In genomic region chr20:25507385-25508082, GRCh38 we compare ENCODE assay signal across 23 cellular contexts.
DNase-seq lines count a peak whose midpoint lies in the region; ATAC-seq and TF ChIP-seq lines count a peak whose summit lies in the region.
"Had no signal": no experiment of that assay in that cellular context is flagged by ENCODE, and none has a peak within 500 bp of the region (broad histone marks: within the 10 kb centered on the region; RNA-seq: fewer than 3 reads in every experiment).

No MANE protein-coding gene starts in this region.

- TF ChIP-seq CTCF in HFFc6 (IDR thresholded peaks at IDR 0.05) = no peak
- peak in 1 of 7 experiments; percentile 5 for TF ChIP-seq CTCF in body of pancreas (IDR thresholded peaks at IDR 0.05)
- peak; percentile 11 for TF ChIP-seq CTCF in liver (IDR thresholded peaks at IDR 0.05; ENCODE audit: low read depth, low read length, missing input control)
- no peak for TF ChIP-seq CTCF in psoas muscle (IDR thresholded peaks at IDR 0.05)

- DNase-seq in HFFc6 = no peak
- no peak for DNase-seq in body of pancreas
- peak; percentile 13 for DNase-seq in sciatic nerve (ENCODE audit: low spot score)
- no peak for DNase-seq in stimulated activated naive CD8-positive, alpha-beta T cell treated with anti-CD3 and anti-CD28 coated beads, Interleukin-15, Interleukin-2, amounts not matched to agents 100 U/mL and 50 U/mL, for 24 hours
- DNase-seq in psoas muscle = no peak
- no peak for DNase-seq in naive thymus-derived CD8-positive, alpha-beta T cell
- DNase-seq in stimulated activated CD4-positive, alpha-beta T cell treated with anti-CD3 and anti-CD28 coated beads, Interleukin-12 subunit alpha, Interleukin-12 subunit beta, amount 100 ng/mL, for 4 hours = no peak
- DNase-seq: activated CD4-positive, CD25-positive, alpha-beta regulatory T cell treated with anti-CD3 and anti-CD28 coated beads, Interleukin-2, amount 50 U/mL, for 72 hours; activated naive CD8-positive, alpha-beta T cell treated with anti-CD3 and anti-CD28 coated beads, Interleukin-2, amount 10 ng/mL, durations not matched to agents 7 days and 5 days; AML-193; Caco-2; dorsolateral prefrontal cortex; KG1; naive thymus-derived CD4-positive, alpha-beta T cell; NCI-H1048; NCI-H2029; OCI-M1; stimulated activated CD4-positive, alpha-beta T cell treated with anti-CD3 and anti-CD28 coated beads, Interleukin-2, amount 100 ng/mL, for 24 hours; uterus had no signal

- peak overlapping the region in 2 of 4 donors; percentile 31 to 42 for H3K27ac ChIP-seq in body of pancreas
- H3K27ac ChIP-seq in liver (ENCODE audit: low read depth in 1 of 2, low read length in 2 of 2) = peak overlapping the region; percentile 91 to 99
- no peak overlapping the region for H3K27ac ChIP-seq in psoas muscle

- H3K4me1 ChIP-seq in body of pancreas = peaks cover 11% of the 10 kb centered on the region
- H3K4me1 ChIP-seq in liver (ENCODE audit: control insufficient read depth in 4 of 4, insufficient read depth in 4 of 4, low read length in 3 of 4) = peaks cover 11 to 27% (median 16%) of the 10 kb centered on the region in 4 donors
- no peaks in the 10 kb centered on the region for H3K4me1 ChIP-seq in psoas muscle
- H3K4me1 ChIP-seq: Caco-2, uterus had no signal

- TF ChIP-seq POLR2A in body of pancreas (IDR thresholded peaks at IDR 0.05) = no peak

- peak in 1 of 2 donors; percentile 65 for TF ChIP-seq RAD21 in liver (IDR thresholded peaks at IDR 0.05)

- H3K4me1 Mint-ChIP-seq in HFFc6 (ENCODE audit: low read depth) = peaks cover 22% of the 10 kb centered on the region
- no peaks in the 10 kb centered on the region for H3K4me1 Mint-ChIP-seq in naive thymus-derived CD8-positive, alpha-beta T cell
- H3K4me1 Mint-ChIP-seq: activated naive CD8-positive, alpha-beta T cell treated with anti-CD3 and anti-CD28 coated beads, Interleukin-2, amount 10 ng/mL, durations not matched to agents 7 days and 5 days; naive thymus-derived CD4-positive, alpha-beta T cell had no signal

- peak overlapping the region; percentile 58 for H3K27ac Mint-ChIP-seq in HFFc6
- no peak overlapping the region for H3K27ac Mint-ChIP-seq in naive thymus-derived CD8-positive, alpha-beta T cell
- H3K27ac Mint-ChIP-seq: activated naive CD8-positive, alpha-beta T cell treated with anti-CD3 and anti-CD28 coated beads, Interleukin-2, amount 10 ng/mL, durations not matched to agents 7 days and 5 days; naive thymus-derived CD4-positive, alpha-beta T cell; T-helper 2 cell treated with Interferon-gamma antibody and Interleukin-4, amounts not matched to agents 5 μg/mL and 100 μg/mL, for 36 hours had no signal

- H3K9me3 ChIP-seq in body of pancreas = no peaks in the 10 kb centered on the region
- no peaks in the 10 kb centered on the region for H3K9me3 ChIP-seq in liver (ENCODE audit: control insufficient read depth in 4 of 4, low read length in 3 of 4)
- H3K9me3 ChIP-seq in psoas muscle = no peaks in the 10 kb centered on the region
- H3K9me3 ChIP-seq: Caco-2, uterus had no signal

- ATAC-seq in body of pancreas (peak; percentile 27), sciatic nerve (no peak), psoas muscle (no peak)
- ATAC-seq in stimulated activated naive CD8-positive, alpha-beta T cell treated with anti-CD3 and anti-CD28 coated beads, Interleukin-15, Interleukin-2, amounts not matched to agents 100 U/mL and 50 U/mL, for 24 hours = no peak
- ATAC-seq in naive thymus-derived CD8-positive, alpha-beta T cell = no peak
- ATAC-seq: esophagus mucosa; naive thymus-derived CD4-positive, alpha-beta T cell had no signal

- whole genome bisulfite sequencing in body of pancreas, 2 donors = 37 to 50% methylated on average over 5 to 8 of the region's 8 CpGs
- 39% methylated on average over 8 of the region's 8 CpGs for WGBS in liver
- 80 to 85% (median 82%) methylated on average over 8 of the region's 8 CpGs for WGBS in psoas muscle, 3 donors

- H3K9ac ChIP-seq in liver (ENCODE audit: low read depth in 1 of 2, low read length in 2 of 2) = peak overlapping the region; percentile 13 to 45

- peaks cover 2% of the 10 kb centered on the region for H3K27me3 Mint-ChIP-seq in HFFc6 (ENCODE audit: insufficient read depth)
- H3K27me3 Mint-ChIP-seq in naive thymus-derived CD8-positive, alpha-beta T cell = no peaks in the 10 kb centered on the region
- H3K27me3 Mint-ChIP-seq: activated naive CD8-positive, alpha-beta T cell treated with anti-CD3 and anti-CD28 coated beads, Interleukin-2, amount 10 ng/mL, durations not matched to agents 7 days and 5 days; naive thymus-derived CD4-positive, alpha-beta T cell had no signal

- H3K4me3 Mint-ChIP-seq in HFFc6 = no peak overlapping the region
- no peak overlapping the region for H3K4me3 Mint-ChIP-seq in naive thymus-derived CD8-positive, alpha-beta T cell
- H3K4me3 Mint-ChIP-seq: activated naive CD8-positive, alpha-beta T cell treated with anti-CD3 and anti-CD28 coated beads, Interleukin-2, amount 10 ng/mL, durations not matched to agents 7 days and 5 days; naive thymus-derived CD4-positive, alpha-beta T cell; T-helper 2 cell treated with Interferon-gamma antibody and Interleukin-4, amounts not matched to agents 5 μg/mL and 100 μg/mL, for 36 hours had no signal

- H3K9me3 Mint-ChIP-seq in HFFc6 = no peaks in the 10 kb centered on the region
- H3K9me3 Mint-ChIP-seq in naive thymus-derived CD8-positive, alpha-beta T cell = peaks cover 0 to 6% (median 1%) of the 10 kb centered on the region in 9 donors
- H3K9me3 Mint-ChIP-seq: activated naive CD8-positive, alpha-beta T cell treated with anti-CD3 and anti-CD28 coated beads, Interleukin-2, amount 10 ng/mL, durations not matched to agents 7 days and 5 days; T-helper 2 cell treated with Interferon-gamma antibody and Interleukin-4, amounts not matched to agents 5 μg/mL and 100 μg/mL, for 36 hours had no signal

- POLR2A ChIA-PET in naive thymus-derived CD8-positive, alpha-beta T cell (lab: Charles Lee) = no interaction called here

- H3K27me3 ChIP-seq in body of pancreas (no peaks in the 10 kb centered on the region), liver (ENCODE audit: control insufficient read depth in 4 of 4, insufficient read depth in 4 of 4, low read length in 3 of 4) (no peaks in the 10 kb centered on the region), psoas muscle (ENCODE audit: insufficient read depth in 3 of 3, low read length in 2 of 3) (no peaks in the 10 kb centered on the region)
- H3K27me3 ChIP-seq: dorsolateral prefrontal cortex, uterus had no signal

- H3K4me3 ChIP-seq in body of pancreas (no peak overlapping the region), liver (ENCODE audit: low read depth in 1 of 3, low read length in 3 of 3) (no peak overlapping the region), psoas muscle (no peak overlapping the region)
- H3K4me3 ChIP-seq: dorsolateral prefrontal cortex, lung, uterus had no signal

- H3K36me3 Mint-ChIP-seq in HFFc6 (ENCODE audit: low read depth) = peaks cover 16% of the 10 kb centered on the region
- peaks cover 6 to 31% (median 17%) of the 10 kb centered on the region in 3 donors for H3K36me3 Mint-ChIP-seq in naive thymus-derived CD8-positive, alpha-beta T cell
- H3K36me3 Mint-ChIP-seq: activated naive CD8-positive, alpha-beta T cell treated with anti-CD3 and anti-CD28 coated beads, Interleukin-2, amount 10 ng/mL, durations not matched to agents 7 days and 5 days had no signal

- H3K36me3 ChIP-seq in body of pancreas (replicated peaks in 1 of 2; ENCODE audit: insufficient read depth in 1 of 2, low read depth in 2 of 2) = peaks cover 3 to 4% of the 10 kb centered on the region in 2 donors
- H3K36me3 ChIP-seq in liver (ENCODE audit: control insufficient read depth in 4 of 4, insufficient read depth in 3 of 4, low read depth in 1 of 4, low read length in 3 of 4) = peaks cover 0 to 26% (median 15%) of the 10 kb centered on the region in 4 donors
- no peaks in the 10 kb centered on the region for H3K36me3 ChIP-seq in psoas muscle (ENCODE audit: insufficient read depth in 1 of 2, low read depth in 1 of 2)
- H3K36me3 ChIP-seq: uterus had no signal

- intact Hi-C loops in body of pancreas (cut with DNase I) = no loop called here
- intact Hi-C loops in sciatic nerve (cut with DNase I) = no loop called here
- intact Hi-C loops in psoas muscle (cut with DNase I) = no loop called here

TF ChIP-seq in liver, 16 proteins besides CTCF, POLR2A, EP300 and RAD21 (continues in another document):
- TF ChIP-seq YY1 (IDR thresholded peaks at IDR 0.05) = no peak
- TF ChIP-seq HNF4G (IDR thresholded peaks at IDR 0.05) = no peak
- TF ChIP-seq REST (IDR thresholded peaks at IDR 0.05) = no peak
- no peak for TF ChIP-seq HNF4A (conservative IDR thresholded peaks at IDR 0.05)
- TF ChIP-seq GABPA (IDR thresholded peaks at IDR 0.05 in 1 of 2, conservative IDR thresholded peaks at IDR 0.05 in 1 of 2) = no peak
- no peak for TF ChIP-seq RXRA (IDR thresholded peaks at IDR 0.05)
- TF ChIP-seq NR2F2 (IDR thresholded peaks at IDR 0.05) = no peak
- TF ChIP-seq JUND (IDR thresholded peaks at IDR 0.05) = no peak
- TF ChIP-seq SP1 (IDR thresholded peaks at IDR 0.05) = no peak
- TF ChIP-seq FOXA2 (IDR thresholded peaks at IDR 0.05) = no peak
- no peak for TF ChIP-seq FOXA1 (IDR thresholded peaks at IDR 0.05)
